Comparison of ENCODE assay signal across 12 cellular contexts in the genomic region with DNA sequence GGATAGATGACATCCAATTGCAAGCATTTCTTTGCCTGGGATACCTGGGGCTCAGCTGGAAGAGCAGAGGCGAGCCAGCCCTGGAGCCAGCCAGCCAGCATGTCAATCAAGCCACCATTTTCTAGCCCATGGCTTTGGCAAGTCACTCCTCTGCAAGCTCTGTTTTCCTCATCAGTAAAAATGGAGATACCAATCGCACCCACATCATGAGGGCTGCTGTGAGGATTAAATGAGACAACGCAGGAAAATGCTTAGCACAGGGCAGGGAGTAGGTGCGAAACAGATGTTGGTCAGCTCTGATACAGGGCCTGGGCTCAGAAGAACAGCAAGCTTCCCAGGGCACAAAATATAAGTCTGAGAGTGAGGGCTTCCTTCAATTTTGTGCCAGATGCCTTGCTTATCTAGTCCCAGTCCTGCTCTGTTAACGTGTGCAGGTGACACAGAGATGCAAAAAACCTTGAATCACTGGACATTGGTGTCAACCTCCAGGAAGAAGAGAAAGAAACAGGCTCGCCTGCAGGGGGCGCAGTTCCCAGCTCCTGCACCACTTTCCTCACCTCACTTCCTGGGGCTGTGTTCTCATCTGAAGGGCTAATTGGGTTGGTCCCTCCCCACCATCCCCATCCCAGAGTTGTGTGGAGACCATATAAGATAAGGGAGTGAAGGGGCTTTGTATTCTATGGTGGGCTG.
DNase-seq lines count a peak whose midpoint lies in the region; ATAC-seq and TF ChIP-seq lines count a peak whose summit lies in the region.
"Had no signal": no experiment of that assay in that cellular context is flagged by ENCODE, and none has a peak within 500 bp of the region (broad histone marks: within the 10 kb centered on the region; RNA-seq: fewer than 3 reads in every experiment).

No MANE protein-coding gene starts in this region.

- TF ChIP-seq CTCF in AG09309 (IDR thresholded peaks at IDR 0.05; ENCODE audit: control insufficient read depth, insufficient read depth, low read depth, low read length, missing control alignments) (peak; percentile 5), GM12864 (IDR thresholded peaks at IDR 0.05; ENCODE audit: low read depth, low read length, missing control alignments) (peak; percentile 50), Panc1 (IDR thresholded peaks at IDR 0.05) (peak; percentile 71), glutamatergic neuron (IDR thresholded peaks at IDR 0.05; ENCODE audit: partially characterized antibody, unreplicated experiment) (peak; percentile 41), omental fat pad (IDR thresholded peaks at IDR 0.05) (no peak)

- CTCF ChIA-PET in Panc1 (lab: Charles Lee): no interaction called here

- peaks cover 7% of the 10 kb centered on the region for H3K27me3 Mint-ChIP-seq in glutamatergic neuron (ENCODE audit: unreplicated experiment)

- H3K4me1 ChIP-seq in Panc1 (ENCODE audit: control insufficient read depth, insufficient read depth, low read length): no peaks in the 10 kb centered on the region

- no peak for DNase-seq in AG09309 (ENCODE audit: low read depth)
- DNase-seq in GM12864 (ENCODE audit: low read depth): no peak
- no peak for DNase-seq in Panc1 (ENCODE audit: low read depth, low spot score)
- no peak for DNase-seq in glutamatergic neuron
- no peak for DNase-seq in NCI-H2227 treated with DMSO at 0.1 percent for 48 hours (lab: John Stamatoyannopoulos, UW)
- DNase-seq in omental fat pad (ENCODE audit: low spot score): no peak
- no peak for DNase-seq in GM19238 (ENCODE audit: insufficient read length, low spot score)
- DNase-seq: naive thymus-derived CD4-positive, alpha-beta T cell; SJCRH30 had no signal

- H3K36me3 ChIP-seq in Panc1 (ENCODE audit: control insufficient read depth, insufficient read depth, low read length): no peaks in the 10 kb centered on the region
- H3K36me3 ChIP-seq: SJCRH30 had no signal

- in situ Hi-C loops in Panc1 (cut with HindIII; ENCODE audit: low pct_unique_long_range_greater_than_20kb, low sequenced_read_pairs): no loop called here

- H3K4me1 Mint-ChIP-seq in glutamatergic neuron (ENCODE audit: low read depth, unreplicated experiment): peaks cover 7% of the 10 kb centered on the region

- POLR2A ChIA-PET in Panc1 (lab: Charles Lee): no interaction called here

- intact Hi-C loops in Panc1 (cut with micrococcal nuclease; ENCODE audit: unreplicated experiment): no loop called here

- BruUV-seq in Panc1 (replicated peaks; lab: Mats Ljungman, UMichigan): no TSS peak

- H3K4me3 ChIP-seq in AG09309 (ENCODE audit: control insufficient read depth, low read depth, low read length) (no peak overlapping the region), GM12864 (ENCODE audit: low read depth, low read length) (no peak overlapping the region), Panc1 (ENCODE audit: low read depth in 2 of 2, low read length in 2 of 2) (no peak overlapping the region)
- H3K4me3 ChIP-seq: SJCRH30 had no signal

- H3K27me3 ChIP-seq in Panc1 (ENCODE audit: control insufficient read depth, insufficient read depth, low read length): no peaks in the 10 kb centered on the region
- H3K27me3 ChIP-seq: SJCRH30 had no signal

- H3K9me3 Mint-ChIP-seq in glutamatergic neuron (ENCODE audit: unreplicated experiment): peaks cover 5% of the 10 kb centered on the region
- H3K9me3 Mint-ChIP-seq: activated T-helper 2 cell treated with anti-CD3 and anti-CD28 coated beads, Interferon-gamma antibody, Interleukin-2, Interleukin-4, amounts not matched to agents 10 μg/mL and 5 μg/mL and 100 μg/mL, durations not matched to agents 14 hours and 24 hours and 36 hours had no signal

- ATAC-seq in Panc1 (no peak), GM19351 (IDR thresholded peaks at IDR 0.05; ENCODE audit: unreplicated experiment) (no peak), omental fat pad (ENCODE audit: low FRiP score) (no peak)
- ATAC-seq: activated CD4-positive, CD25-positive, alpha-beta regulatory T cell treated with anti-CD3 and anti-CD28 coated beads, Interleukin-2, amount 50 U/mL, for 24 hours; naive thymus-derived CD4-positive, alpha-beta T cell had no signal

- H3K27ac ChIP-seq in Panc1 (ENCODE audit: low read length): no peak overlapping the region
- H3K27ac ChIP-seq: SJCRH30 had no signal

- no peak overlapping the region for H3K4me3 Mint-ChIP-seq in glutamatergic neuron (ENCODE audit: unreplicated experiment)
- H3K4me3 Mint-ChIP-seq: naive thymus-derived CD4-positive, alpha-beta T cell had no signal

- H3K27ac Mint-ChIP-seq in glutamatergic neuron (ENCODE audit: unreplicated experiment): no peak overlapping the region
- H3K27ac Mint-ChIP-seq: activated T-helper 2 cell treated with anti-CD3 and anti-CD28 coated beads, Interferon-gamma antibody, Interleukin-2, Interleukin-4, amounts not matched to agents 10 μg/mL and 5 μg/mL and 100 μg/mL, durations not matched to agents 14 hours and 24 hours and 36 hours; naive thymus-derived CD4-positive, alpha-beta T cell had no signal

- H3K9me3 ChIP-seq in Panc1 (ENCODE audit: control insufficient read depth, insufficient read depth, low read depth, low read length): no peaks in the 10 kb centered on the region
- H3K9me3 ChIP-seq: SJCRH30 had no signal

- H3K36me3 Mint-ChIP-seq in glutamatergic neuron (ENCODE audit: unreplicated experiment): no peaks in the 10 kb centered on the region
- H3K36me3 Mint-ChIP-seq: naive thymus-derived CD4-positive, alpha-beta T cell had no signal

Comparison
In these comparisons a context has a peak if more than half of its experiments do, and no peak if none do; other contexts are left out.
1. CTCF ChIP-seq: peak in AG09309 (single experiment), GM12864 (single experiment), Panc1 (single experiment) and glutamatergic neuron (single experiment); none in omental fat pad (0 of 3).